8 cellular contexts compared by ENCODE assay signal in genomic region chr7:131328387-131329175, GRCh38. TPM values are rescaled to one million over a fixed set of nuclear protein-coding genes. Genes with fewer than 3 reads are reported as not detected.
A peak's percentile ranks its signal among the peaks of the same experiment; 100 is the strongest.
DNase-seq lines count a peak whose midpoint lies in the region; ATAC-seq and TF ChIP-seq lines count a peak whose summit lies in the region.

No MANE protein-coding gene starts in this region.

- H3K27ac ChIP-seq in CD4-positive, alpha-beta memory T cell (ENCODE audit: low read depth, low read length) = peak overlapping the region; percentile 95
- H3K27ac ChIP-seq in right atrium auricular region = peak overlapping the region; percentile 99

- peak overlapping the region; percentile 94 to 99 (median 96) for H3K27ac Mint-ChIP-seq in CD4-positive, alpha-beta memory T cell
- peak overlapping the region; percentile 98 to 99 for H3K27ac Mint-ChIP-seq in activated naive CD4-positive, alpha-beta T cell treated with anti-CD3 and anti-CD28 coated beads, Interleukin-2, amount 50 U/mL, for 72 hours

- H3K36me3 ChIP-seq in CD4-positive, alpha-beta memory T cell (ENCODE audit: insufficient read depth, low read length) = no peaks in the 10 kb centered on the region
- no peaks in the 10 kb centered on the region for H3K36me3 ChIP-seq in right atrium auricular region

- POLR2A ChIA-PET in CD4-positive, alpha-beta memory T cell (lab: Charles Lee; ENCODE audit: partially characterized antibody) = interaction anchor here (0.9 to 4.3 kb wide), 12 partner anchors 8 to 286 kb away, joined by 3 to 84 read pairs (median 4); no protein-coding TSS in a partner anchor

- H3K27me3 Mint-ChIP-seq in CD4-positive, alpha-beta memory T cell = no peaks in the 10 kb centered on the region

- intact Hi-C loops in CD4-positive, alpha-beta memory T cell (cut with micrococcal nuclease) = no loop called here

- H3K9me3 Mint-ChIP-seq in CD4-positive, alpha-beta memory T cell = no peaks in the 10 kb centered on the region
- H3K9me3 Mint-ChIP-seq in activated naive CD4-positive, alpha-beta T cell treated with anti-CD3 and anti-CD28 coated beads, Interleukin-2, amount 50 U/mL, for 72 hours = no peaks in the 10 kb centered on the region

- TF ChIP-seq CTCF in right atrium auricular region (IDR thresholded peaks at IDR 0.05) (no peak), retinal pigment epithelial cell (conservative IDR thresholded peaks at IDR 0.05; ENCODE audit: low read depth, low read length) (no peak)

- peaks cover 63% of the 10 kb centered on the region for H3K4me1 ChIP-seq in CD4-positive, alpha-beta memory T cell (ENCODE audit: insufficient read depth, low read length)
- H3K4me1 ChIP-seq in right atrium auricular region = peaks cover 0 to 27% of the 10 kb centered on the region in 2 donors

- peak overlapping the region; percentile 90 to 99 (median 96) for H3K4me3 Mint-ChIP-seq in CD4-positive, alpha-beta memory T cell

- H3K4me1 Mint-ChIP-seq in CD4-positive, alpha-beta memory T cell = peaks cover 45 to 83% (median 63%) of the 10 kb centered on the region in 4 donors

- DNase-seq in CD4-positive, alpha-beta memory T cell = no peak
- no peak for DNase-seq in activated naive CD4-positive, alpha-beta T cell treated with anti-CD3 and anti-CD28 coated beads, Interleukin-2, amount 50 U/mL, for 72 hours (ENCODE audit: low spot score in 2 of 2)
- no peak for DNase-seq in right atrium auricular region (ENCODE audit: low spot score)
- DNase-seq in retinal pigment epithelial cell (ENCODE audit: low read depth) = no peak
- no peak for DNase-seq in activated CD4-positive, alpha-beta T cell treated with anti-CD3 and anti-CD28 coated beads, Interleukin-2, amount 50 U/mL, for 1 hour

- CTCF ChIA-PET in CD4-positive, alpha-beta memory T cell (lab: Charles Lee; ENCODE audit: partially characterized antibody) = interaction anchor here (0.8 to 2.1 kb wide), 4 partner anchors 48 to 232 kb away, joined by 3 to 5 read pairs (median 3); no protein-coding TSS in a partner anchor

- ATAC-seq in HG03066 (IDR thresholded peaks at IDR 0.05; ENCODE audit: low read depth, unreplicated experiment) = peak; percentile 16
- ATAC-seq in activated naive CD4-positive, alpha-beta T cell treated with anti-CD3 and anti-CD28 coated beads, Interleukin-2, amount 50 U/mL, for 72 hours = no peak
- ATAC-seq in HG03457 (IDR thresholded peaks at IDR 0.05; ENCODE audit: unreplicated experiment) = no peak
- no peak for ATAC-seq in HG02970 (IDR thresholded peaks at IDR 0.05; ENCODE audit: low FRiP score, unreplicated experiment)

- H3K4me3 ChIP-seq in CD4-positive, alpha-beta memory T cell (ENCODE audit: low read length in 2 of 2) = peak overlapping the region; percentile 57 to 93
- H3K4me3 ChIP-seq in right atrium auricular region (peak overlapping the region; percentile 95 to 100), retinal pigment epithelial cell (ENCODE audit: low read length) (peak overlapping the region; percentile 91)

- no peaks in the 10 kb centered on the region for H3K9me3 ChIP-seq in CD4-positive, alpha-beta memory T cell (ENCODE audit: control insufficient read depth in 1 of 2, low read length in 2 of 2)
- H3K9me3 ChIP-seq in right atrium auricular region = no peaks in the 10 kb centered on the region

- peaks cover 4 to 16% of the 10 kb centered on the region in 2 donors for H3K36me3 Mint-ChIP-seq in CD4-positive, alpha-beta memory T cell
- peaks cover 17 to 20% of the 10 kb centered on the region in 2 donors for H3K36me3 Mint-ChIP-seq in activated naive CD4-positive, alpha-beta T cell treated with anti-CD3 and anti-CD28 coated beads, Interleukin-2, amount 50 U/mL, for 72 hours

- H3K27me3 ChIP-seq in CD4-positive, alpha-beta memory T cell (ENCODE audit: insufficient read depth, low read length) = no peaks in the 10 kb centered on the region
- H3K27me3 ChIP-seq in right atrium auricular region = no peaks in the 10 kb centered on the region

RNA-seq across cellular contexts. Expression of gene MKLN1, which starts 0.9 kb away (rescaled TPM):
- 10 to 100 TPM; 60.7 to 61.0 TPM for total RNA-seq in CD4-positive, alpha-beta memory T cell
- polyA plus RNA-seq in CD4-positive, alpha-beta memory T cell = 10 to 100 TPM; 18.1 to 30.1 TPM
- 10 to 100 TPM; 48.9 to 54.2 TPM for total RNA-seq in activated naive CD4-positive, alpha-beta T cell treated with anti-CD3 and anti-CD28 coated beads, Interleukin-2, amount 50 U/mL, for 72 hours
- total RNA-seq in right atrium auricular region = 10 to 100 TPM; 27.4 to 28.5 TPM
